ENCODE assay signal across 29 cellular contexts in the genomic region with DNA sequence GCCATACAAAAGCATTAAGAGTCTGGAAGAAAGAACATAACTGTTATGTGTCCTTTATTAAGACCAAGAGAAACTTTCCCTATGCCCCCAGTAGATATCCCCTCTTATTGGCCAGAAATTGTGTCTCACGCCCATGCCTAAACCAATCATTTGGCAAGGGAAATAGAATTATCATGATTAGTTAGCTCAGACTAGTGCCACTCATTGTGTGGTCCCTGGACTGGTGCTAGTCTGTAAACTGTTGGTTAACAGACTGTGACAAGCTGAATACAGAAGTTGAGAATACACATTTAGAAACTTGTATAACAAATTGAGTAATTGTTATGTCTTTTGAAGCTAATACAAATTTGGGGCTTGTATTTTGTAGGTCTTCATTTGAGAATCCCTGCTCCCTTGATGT.
"Had no signal": no experiment of that assay in that cellular context is flagged by ENCODE, and none has a peak within 500 bp of the region (broad histone marks: within the 10 kb centered on the region; RNA-seq: fewer than 3 reads in every experiment).

No MANE protein-coding gene starts in this region.

- H3K9me3 Mint-ChIP-seq: activated CD4-positive, alpha-beta memory T cell treated with anti-CD3 and anti-CD28 coated beads, Interleukin-2, amount 10 ng/mL, durations not matched to agents 7 days and 5 days; activated naive CD4-positive, alpha-beta T cell treated with anti-CD3 and anti-CD28 coated beads for 36 hours; activated naive CD4-positive, alpha-beta T cell treated with anti-CD3 and anti-CD28 coated beads, Interleukin-2, amount 50 U/mL, for 72 hours; activated T-cell treated with anti-CD3 and anti-CD28 coated beads, Interleukin-2, amount 50 U/mL, for 24 hours; central memory CD8-positive, alpha-beta T cell; T-cell had no signal

- DNase-seq: activated CD4-positive, alpha-beta memory T cell treated with anti-CD3 and anti-CD28 coated beads, Interleukin-2, amount 10 ng/mL, durations not matched to agents 7 days and 5 days; activated CD4-positive, alpha-beta T cell treated with anti-CD3 and anti-CD28 coated beads for 4 hours; activated CD4-positive, CD25-positive, alpha-beta regulatory T cell; activated gamma-delta T cell treated with Interleukin-2 at 50 U/mL for 16 hours; activated naive CD4-positive, alpha-beta T cell treated with anti-CD3 and anti-CD28 coated beads for 36 hours; activated T-cell treated with anti-CD3 and anti-CD28 coated beads, Interleukin-2, amount 50 U/mL, for 24 hours; amniotic stem cell; aorta; IMR-90; NCI-H1048; NCI-H1105 treated with DMSO at 0.1 percent for 48 hours; NCI-H1436 treated with DMSO at 0.1 percent for 48 hours; NCI-H1694 treated with DMSO at 0.1 percent for 48 hours; NCI-H2029; NCI-H510A; NCI-H526; NCI-H748 treated with DMSO at 0.1 percent for 48 hours; NK-92 treated with Interleukin-12 subunit alpha and Interleukin-12 subunit beta, amount 100 ng/mL, for 24 hours; SIG-M5; T-cell; T-helper 17 cell; T1000; WERI-Rb-1 had no signal

- H3K27me3 Mint-ChIP-seq: activated CD4-positive, alpha-beta memory T cell treated with anti-CD3 and anti-CD28 coated beads, Interleukin-2, amount 10 ng/mL, durations not matched to agents 7 days and 5 days; central memory CD8-positive, alpha-beta T cell; T-helper 17 cell had no signal

- FAIRE-seq: K562, RCC 7860 had no signal

- H3K4me3 Mint-ChIP-seq: activated CD4-positive, alpha-beta memory T cell treated with anti-CD3 and anti-CD28 coated beads, Interleukin-2, amount 10 ng/mL, durations not matched to agents 7 days and 5 days; activated naive CD4-positive, alpha-beta T cell treated with anti-CD3 and anti-CD28 coated beads for 36 hours; activated T-cell treated with anti-CD3 and anti-CD28 coated beads, Interleukin-2, amount 50 U/mL, for 24 hours; central memory CD8-positive, alpha-beta T cell; T-cell; T-helper 17 cell had no signal

- ATAC-seq: activated naive CD4-positive, alpha-beta T cell treated with anti-CD3 and anti-CD28 coated beads, Interleukin-2, amount 50 U/mL, for 72 hours; K562; Right ventricle myocardium inferior; SK-N-SH treated with all-trans-retinoic acid at 6 μM for 48 hours; T-cell; T-helper 17 cell had no signal

- H3K36me3 Mint-ChIP-seq: T-cell had no signal

- H3K27ac Mint-ChIP-seq: activated naive CD4-positive, alpha-beta T cell treated with anti-CD3 and anti-CD28 coated beads for 36 hours; activated naive CD4-positive, alpha-beta T cell treated with anti-CD3 and anti-CD28 coated beads, Interleukin-2, amount 50 U/mL, for 72 hours; activated T-cell treated with anti-CD3 and anti-CD28 coated beads, Interleukin-2, amount 50 U/mL, for 24 hours; T-cell; T-helper 17 cell had no signal
